29 cellular contexts compared by ENCODE assay signal in genomic region chr9:135413461-135413860, GRCh38.
"Had no signal": no experiment of that assay in that cellular context is flagged by ENCODE, and none has a peak within 500 bp of the region (broad histone marks: within the 10 kb centered on the region; RNA-seq: fewer than 3 reads in every experiment).

No MANE protein-coding gene starts in this region.

- H3K4me3 ChIP-seq: body of pancreas, esophagus squamous epithelium, heart right ventricle, lower lobe of right lung, ovary, prostate gland, skin epidermis, stomach, thyroid gland had no signal

- H3K27me3 ChIP-seq: ovary, thyroid gland had no signal

- H3K4me1 Mint-ChIP-seq: activated CD4-positive, alpha-beta T cell treated with anti-CD3 and anti-CD28 coated beads, Interleukin-2, amount 10 ng/mL, durations not matched to agents 7 days and 5 days; nephron; stimulated activated effector memory CD8-positive, alpha-beta T cell treated with anti-CD3 and anti-CD28 coated beads, Interleukin-12 subunit alpha, Interleukin-12 subunit beta, amount 100 ng/mL, for 72 hours had no signal

- H3K27me3 Mint-ChIP-seq: activated CD4-positive, alpha-beta memory T cell treated with anti-CD3 and anti-CD28 coated beads, Interleukin-2, amount 10 ng/mL, durations not matched to agents 7 days and 5 days; activated CD4-positive, alpha-beta T cell treated with anti-CD3 and anti-CD28 coated beads, Interleukin-2, amount 10 ng/mL, durations not matched to agents 7 days and 5 days had no signal

- H3K36me3 ChIP-seq: esophagus squamous epithelium, heart right ventricle, lower lobe of right lung, neutrophil, ovary, prostate gland, stomach, thyroid gland, WERI-Rb-1 had no signal

- H3K27ac Mint-ChIP-seq: activated CD4-positive, alpha-beta memory T cell treated with anti-CD3 and anti-CD28 coated beads, Interleukin-2, amount 10 ng/mL, durations not matched to agents 7 days and 5 days; activated CD4-positive, alpha-beta T cell treated with anti-CD3 and anti-CD28 coated beads, Interleukin-2, amount 10 ng/mL, durations not matched to agents 7 days and 5 days; activated naive CD8-positive, alpha-beta T cell; activated T-cell treated with anti-CD3 and anti-CD28 coated beads, Interleukin-2, amount 50 U/mL, for 24 hours; nephron; stimulated activated effector memory CD8-positive, alpha-beta T cell treated with anti-CD3 and anti-CD28 coated beads, Interleukin-12 subunit alpha, Interleukin-12 subunit beta, amount 100 ng/mL, for 72 hours; T-helper 1 cell treated with Interleukin-12 subunit alpha and Interleukin-12 subunit beta and Interleukin-4 antibody, amounts not matched to agents 30 μg/mL and 1 μg/mL, for 36 hours had no signal

- H3K4me3 Mint-ChIP-seq: activated CD4-positive, alpha-beta memory T cell treated with anti-CD3 and anti-CD28 coated beads, Interleukin-2, amount 10 ng/mL, durations not matched to agents 7 days and 5 days; activated CD4-positive, alpha-beta T cell treated with anti-CD3 and anti-CD28 coated beads, Interleukin-2, amount 10 ng/mL, durations not matched to agents 7 days and 5 days; activated naive CD8-positive, alpha-beta T cell; activated T-cell treated with anti-CD3 and anti-CD28 coated beads, Interleukin-2, amount 50 U/mL, for 24 hours; nephron; stimulated activated effector memory CD8-positive, alpha-beta T cell treated with anti-CD3 and anti-CD28 coated beads, Interleukin-12 subunit alpha, Interleukin-12 subunit beta, amount 100 ng/mL, for 72 hours; T-helper 1 cell treated with Interleukin-12 subunit alpha and Interleukin-12 subunit beta and Interleukin-4 antibody, amounts not matched to agents 30 μg/mL and 1 μg/mL, for 36 hours had no signal

- H3K36me3 Mint-ChIP-seq: activated naive CD8-positive, alpha-beta T cell; stimulated activated effector memory CD8-positive, alpha-beta T cell treated with anti-CD3 and anti-CD28 coated beads, Interleukin-12 subunit alpha, Interleukin-12 subunit beta, amount 100 ng/mL, for 72 hours had no signal

- DNase-seq: activated CD4-positive, alpha-beta memory T cell treated with anti-CD3 and anti-CD28 coated beads, Interleukin-2, amount 10 ng/mL, durations not matched to agents 7 days and 5 days; activated CD4-positive, alpha-beta T cell treated with anti-CD3 and anti-CD28 coated beads for 1 hour; activated CD4-positive, alpha-beta T cell treated with anti-CD3 and anti-CD28 coated beads, Interleukin-2, amount 10 ng/mL, durations not matched to agents 7 days and 5 days; activated CD8-positive, alpha-beta memory T cell treated with anti-CD3 and anti-CD28 coated beads, Interleukin-2, amount 50 U/mL, for 48 hours; activated T-cell treated with anti-CD3 and anti-CD28 coated beads, Interleukin-2, amount 50 U/mL, for 24 hours; body of pancreas; cerebellar nuclear complex; cortex of kidney; esophagus squamous epithelium; foreskin melanocyte; heart right ventricle; kidney glomerular epithelial cell; lower lobe of right lung; mesenchymal stem cell; ovary; retina; stimulated activated CD4-positive, alpha-beta T cell treated with anti-CD3 and anti-CD28 coated beads, Interleukin-4, amount 100 ng/mL, for 24 hours; stomach; SW 1271; T-helper 9 cell; thyroid gland; WERI-Rb-1 had no signal

- H3K9me3 Mint-ChIP-seq: activated CD4-positive, alpha-beta memory T cell treated with anti-CD3 and anti-CD28 coated beads, Interleukin-2, amount 10 ng/mL, durations not matched to agents 7 days and 5 days; activated CD4-positive, alpha-beta T cell treated with anti-CD3 and anti-CD28 coated beads, Interleukin-2, amount 10 ng/mL, durations not matched to agents 7 days and 5 days; activated T-cell treated with anti-CD3 and anti-CD28 coated beads, Interleukin-2, amount 50 U/mL, for 24 hours; nephron; stimulated activated effector memory CD8-positive, alpha-beta T cell treated with anti-CD3 and anti-CD28 coated beads, Interleukin-12 subunit alpha, Interleukin-12 subunit beta, amount 100 ng/mL, for 72 hours; T-helper 1 cell treated with Interleukin-12 subunit alpha and Interleukin-12 subunit beta and Interleukin-4 antibody, amounts not matched to agents 30 μg/mL and 1 μg/mL, for 36 hours had no signal

- H3K27ac ChIP-seq: body of pancreas, esophagus squamous epithelium, heart right ventricle, lower lobe of right lung, neutrophil, ovary, prostate gland, skin epidermis, stomach, thyroid gland, WERI-Rb-1 had no signal

- H3K4me1 ChIP-seq: lower lobe of right lung, prostate gland, thyroid gland had no signal

- H3K9me3 ChIP-seq: body of pancreas, esophagus squamous epithelium, heart right ventricle, lower lobe of right lung, neutrophil, ovary, prostate gland, stomach, thyroid gland had no signal
